In genomic region chr4:183098080-183098722, GRCh38 we compare ENCODE assay signal across 8 cellular contexts. TPM values are rescaled to one million over a fixed set of nuclear protein-coding genes. Genes with fewer than 3 reads are reported as not detected.
DNase-seq lines count a peak whose midpoint lies in the region; ATAC-seq, FAIRE-seq and TF ChIP-seq lines count a peak whose summit lies in the region.

No MANE protein-coding gene starts in this region.

- H3K23ac ChIP-seq in H1 (ENCODE audit: insufficient read length), result no peak overlapping the region

- H2BK120ac ChIP-seq in H1 (replicated peaks; ENCODE audit: low read depth, low read length), result peak overlapping the region; percentile 27

- no peaks in the 10 kb centered on the region for H3K9me3 Mint-ChIP-seq in activated CD4-positive, alpha-beta T cell treated with anti-CD3 and anti-CD28 coated beads, Interleukin-2, amount 10 ng/mL, durations not matched to agents 24 days and 14 days

- peaks cover 54% of the 10 kb centered on the region for H3K27me3 Mint-ChIP-seq in activated CD4-positive, alpha-beta T cell treated with anti-CD3 and anti-CD28 coated beads, Interleukin-2, amount 10 ng/mL, durations not matched to agents 24 days and 14 days

- no peak for TF ChIP-seq RAD21 in H1 (IDR thresholded peaks at IDR 0.05 in 1 of 2, conservative IDR thresholded peaks at IDR 0.05 in 1 of 2; ENCODE audit: low read depth in 2 of 2, low read length in 2 of 2)

- H3K36me3 ChIP-seq in H1 (ENCODE audit: control insufficient read depth in 2 of 4, insufficient read depth in 4 of 4, low read length in 3 of 4) (no peaks in the 10 kb centered on the region), testis (ENCODE audit: low read depth, missing control alignments) (no peaks in the 10 kb centered on the region)

- H3K4me2 ChIP-seq in H1 (ENCODE audit: insufficient read depth in 1 of 2, low read depth in 2 of 2, low read length in 2 of 2), result peak overlapping the region; percentile 97 to 99

- POLR2A ChIA-PET in H1 (lab: Charles Lee; ENCODE audit: partially characterized antibody), result interaction anchor here (0.6 to 5.5 kb wide), 49 partner anchors 8 to 1021 kb away, joined by 3 to 103 read pairs (median 5); no protein-coding TSS in a partner anchor

- H3K4me1 ChIP-seq in H1 (replicated peaks in 1 of 4; ENCODE audit: control insufficient read depth in 3 of 4, insufficient read depth in 4 of 4, low read length in 3 of 4) (peaks cover 0 to 17% (median 12%) of the 10 kb centered on the region in 4 experiments; a peak in 6 of 7 replicates), testis (peaks cover 6% of the 10 kb centered on the region)

- H3K27ac ChIP-seq in H1 (ENCODE audit: low read depth, low read length) (peak overlapping the region; percentile 90), testis (peak overlapping the region; percentile 98 to 99)

- H3K56ac ChIP-seq in H1 (replicated peaks; ENCODE audit: insufficient read length, low read depth, low read length), result peak overlapping the region; percentile 85

- no peak; a peak in 1 of 3 replicates for TF ChIP-seq POLR2A in H1 (IDR thresholded peaks at IDR 0.05; ENCODE audit: control extremely low read depth in 1 of 2, low read depth in 2 of 2, low read length in 2 of 2)
- no peak for TF ChIP-seq POLR2A in testis (IDR thresholded peaks at IDR 0.05)

- DNase-seq in activated CD4-positive, alpha-beta T cell treated with anti-CD3 and anti-CD28 coated beads, Interleukin-2, amount 10 ng/mL, durations not matched to agents 24 days and 14 days, result peak; percentile 70
- DNase-seq in H1 (ENCODE audit: low read depth in 1 of 2, low spot score in 2 of 2), result no peak
- peak; percentile 58 to 62 for DNase-seq in lung microvascular endothelial cell (ENCODE audit: low read depth in 2 of 2)
- peak; percentile 59 for DNase-seq in testis
- no peak for DNase-seq in NCI-H1436 treated with DMSO at 0.1 percent for 48 hours (lab: John Stamatoyannopoulos, UW)
- DNase-seq in NCI-H146 treated with DMSO at 0.1 percent for 48 hours (lab: John Stamatoyannopoulos, UW; ENCODE audit: unreplicated experiment), result no peak

- H3K23me2 ChIP-seq in H1 (ENCODE audit: low read depth, low read length), result peaks cover 16% of the 10 kb centered on the region

- H3K14ac ChIP-seq in H1 (ENCODE audit: insufficient read length), result no peak overlapping the region

- no peak for FAIRE-seq in H1 (lab: Jason Lieb, UNC)

- H3K9ac ChIP-seq in H1 (replicated peaks in 1 of 4; ENCODE audit: extremely low read depth in 1 of 4, low read depth in 3 of 4, low read length in 3 of 4), result peak overlapping the region; percentile 76 to 94 (median 78)

- peak overlapping the region; percentile 94 for H2BK5ac ChIP-seq in H1 (ENCODE audit: low read depth, low read length)

- peak overlapping the region; percentile 96 for H4K91ac ChIP-seq in H1 (replicated peaks; ENCODE audit: insufficient read length, low read length)

- H3K4ac ChIP-seq in H1 (replicated peaks; ENCODE audit: insufficient read length, low read depth, low read length), result no peak overlapping the region

- H4K8ac ChIP-seq in H1 (ENCODE audit: extremely low read depth, insufficient read depth, low read length), result peak overlapping the region; percentile 96

- intact Hi-C loops in activated CD4-positive, alpha-beta T cell treated with anti-CD3 and anti-CD28 coated beads, Interleukin-2, amount 10 ng/mL, durations not matched to agents 24 days and 14 days (cut with micrococcal nuclease), result no loop called here
- intact Hi-C loops in testis (cut with DNase I; ENCODE audit: low total_unique reads), result no loop called here

- peaks cover 5% of the 10 kb centered on the region for H3K36me3 Mint-ChIP-seq in activated CD4-positive, alpha-beta T cell treated with anti-CD3 and anti-CD28 coated beads, Interleukin-2, amount 10 ng/mL, durations not matched to agents 24 days and 14 days (ENCODE audit: low read depth)

- H2AK5ac ChIP-seq in H1 (ENCODE audit: low read depth, low read length), result no peak overlapping the region

- 1% methylated on average over 54 of the region's 75 CpGs; no CpG with 5 or more reads in 1 of the 2 experiments for WGBS in H1 (ENCODE audit: extremely low coverage in 1 of 2, insufficient coverage in 1 of 2, insufficient read length in 1 of 2, insufficient replicate concordance in 2 of 2, low coverage in 1 of 2, low lambda C conversion rate in 2 of 2, missing lambda C conversion rate in 1 of 2), 2 experiments
- 0 to 4% methylated on average over 5 to 64 of the region's 75 CpGs for WGBS in testis, 2 donors

- no peak for TF ChIP-seq CTCF in H1 (IDR thresholded peaks at IDR 0.05; ENCODE audit: control extremely low read depth in 1 of 3, insufficient read depth in 1 of 3, low read depth in 1 of 3, low read length in 3 of 3)
- TF ChIP-seq CTCF in testis (IDR thresholded peaks at IDR 0.05), result no peak

- CTCF ChIA-PET in H1 (lab: Charles Lee; ENCODE audit: partially characterized antibody), result interaction anchor here (0.6 to 3.9 kb wide), 23 partner anchors 14 to 173 kb away, joined by 3 to 24 read pairs (median 4); no protein-coding TSS in a partner anchor

- peak overlapping the region; percentile 81 for H3K18ac ChIP-seq in H1 (ENCODE audit: extremely low read depth, low read length)

- H4K5ac ChIP-seq in H1 (ENCODE audit: insufficient read length, low read depth, low read length), result peak overlapping the region; percentile 81

- H2BK12ac ChIP-seq in H1 (ENCODE audit: low read depth, low read length), result peak overlapping the region; percentile 97

- no peaks in the 10 kb centered on the region for H3K9me3 ChIP-seq in H1 (ENCODE audit: insufficient read depth in 2 of 2, low read depth in 1 of 2, low read length in 1 of 2)
- no peaks in the 10 kb centered on the region for H3K9me3 ChIP-seq in testis

- ATAC-seq in GM18909 (IDR thresholded peaks at IDR 0.05; ENCODE audit: poor library complexity, unreplicated experiment) (peak; percentile 35), HG03097 (IDR thresholded peaks at IDR 0.05; ENCODE audit: low FRiP score, unreplicated experiment) (peak; percentile 35)

- no peak overlapping the region for H2BK15ac ChIP-seq in H1 (ENCODE audit: low read length)

- H2AFZ ChIP-seq in H1 (ENCODE audit: low read length), result no peak overlapping the region

- H3K79me1 ChIP-seq in H1 (ENCODE audit: low read depth, low read length), result peaks cover 2% of the 10 kb centered on the region; the same call in 1 of the 2 replicates

- H2BK20ac ChIP-seq in H1 (ENCODE audit: low read length), result no peak overlapping the region

- H3K27me3 ChIP-seq in H1 (replicated peaks in 1 of 4; ENCODE audit: control insufficient read depth in 3 of 4, extremely low read depth in 1 of 4, insufficient read depth in 3 of 4, low read length in 3 of 4), result no peaks in the 10 kb centered on the region; a peak in 1 of 7 replicates
- no peaks in the 10 kb centered on the region for H3K27me3 ChIP-seq in testis

- no peak for TF ChIP-seq EP300 in H1 (IDR thresholded peaks at IDR 0.05; ENCODE audit: borderline replicate concordance in 1 of 2, low read depth in 2 of 2, low read length in 2 of 2)

- H3K79me2 ChIP-seq in H1 (ENCODE audit: control insufficient read depth in 1 of 2, insufficient read depth in 2 of 2, low read length in 2 of 2), result peaks cover 20 to 40% of the 10 kb centered on the region in 2 experiments

- peaks cover 3% of the 10 kb centered on the region for H3K4me1 Mint-ChIP-seq in activated CD4-positive, alpha-beta T cell treated with anti-CD3 and anti-CD28 coated beads, Interleukin-2, amount 10 ng/mL, durations not matched to agents 24 days and 14 days

- no peak overlapping the region for H3K27ac Mint-ChIP-seq in activated CD4-positive, alpha-beta T cell treated with anti-CD3 and anti-CD28 coated beads, Interleukin-2, amount 10 ng/mL, durations not matched to agents 24 days and 14 days

- peaks cover 7 to 12% of the 10 kb centered on the region in 2 experiments for H4K20me1 ChIP-seq in H1 (replicated peaks in 1 of 2; ENCODE audit: control insufficient read depth in 1 of 2, insufficient read depth in 2 of 2, low read length in 2 of 2)

- H3K4me3 Mint-ChIP-seq in activated CD4-positive, alpha-beta T cell treated with anti-CD3 and anti-CD28 coated beads, Interleukin-2, amount 10 ng/mL, durations not matched to agents 24 days and 14 days, result peak overlapping the region; percentile 63

- H3K4me3 ChIP-seq in H1 (ENCODE audit: extremely low read depth in 1 of 4, insufficient read depth in 2 of 4, low read depth in 3 of 4, low read length in 4 of 4) (peak overlapping the region; percentile 66 to 98 (median 78)), testis (peak overlapping the region; percentile 92 to 95)

TF ChIP-seq in H1, 55 proteins besides CTCF, POLR2A, EP300 and RAD21 (continues in another document):
- TF ChIP-seq KDM1A (IDR thresholded peaks at IDR 0.05; ENCODE audit: borderline replicate concordance, low read length) (no peak), BRCA1 (IDR thresholded peaks at IDR 0.05; ENCODE audit: low read depth, low read length) (no peak), YY1 (IDR thresholded peaks at IDR 0.05; ENCODE audit: low read depth, low read length) (no peak), MAFK (IDR thresholded peaks at IDR 0.05; ENCODE audit: low read depth, low read length) (no peak), KDM4A (IDR thresholded peaks at IDR 0.05; ENCODE audit: low read depth, low read length, severe bottlenecking) (peak; percentile 26), E2F6 (IDR thresholded peaks at IDR 0.05) (no peak)

RNA-seq across cellular contexts. Expression of gene WWC2, which starts 0.9 kb away (rescaled TPM):
- total RNA-seq in activated CD4-positive, alpha-beta T cell treated with anti-CD3 and anti-CD28 coated beads, Interleukin-2, amount 10 ng/mL, durations not matched to agents 24 days and 14 days, result 0.40 and 0.45 TPM in 2 replicates
- 135 and 138 TPM in 2 replicates for total RNA-seq in H1 (2021; fragmentation: NEBNext Ultra II Directional; extraction: Animal tissue kit (Norgen Biotek cat#: 25700))
- polyA plus RNA-seq in H1 (2011; rRNA removed), result 17.6 and 19.7 TPM in 2 replicates
- polyA plus RNA-seq in H1 (2011; cell fraction: cytosol; rRNA removed), result 34.7 TPM
- polyA plus RNA-seq in H1 (2011; cell fraction: nucleus; rRNA removed), result 91.3 TPM
- 42.6 to 53.5 TPM (median 51.2 TPM) in 4 replicates for polyA plus RNA-seq in H1 (2012, experiment 1 of 2)
- polyA plus RNA-seq in H1 (2012, experiment 2 of 2), result 2.1 TPM
- polyA plus RNA-seq in H1 (2013, experiment 1 of 2), result 61.9 TPM
- polyA plus RNA-seq in H1 (2013, experiment 2 of 2), result 56.0 TPM
- 69.2 and 84.2 TPM in 2 replicates for polyA minus RNA-seq in H1 (2011; rRNA and poly(A)+ RNA removed)
- polyA minus RNA-seq in H1 (2011; cell fraction: cytosol; rRNA and poly(A)+ RNA removed), result 47.3 TPM
- 203 TPM for polyA minus RNA-seq in H1 (2011; cell fraction: nucleus; rRNA and poly(A)+ RNA removed)
- total RNA-seq in lung microvascular endothelial cell, result 17.2 and 26.0 TPM in 2 replicates
- total RNA-seq in testis, result 10 to 100 TPM; 64.2 to 76.7 TPM
- 34.4 TPM for polyA plus RNA-seq in testis (ENCODE audit: insufficient read depth, low read depth, low replicate concordance)

Comparison
In these comparisons a context has a peak if more than half of its experiments do, and no peak if none do; other contexts are left out.
1. DNase-seq: peak in activated CD4-positive, alpha-beta T cell treated with anti-CD3 and anti-CD28 coated beads, Interleukin-2, amount 10 ng/mL, durations not matched to agents 24 days and 14 days (single experiment), lung microvascular endothelial cell (2 of 2) and testis (single experiment); none in H1 (0 of 2), NCI-H1436 treated with DMSO at 0.1 percent for 48 hours (single experiment) and NCI-H146 treated with DMSO at 0.1 percent for 48 hours (single experiment).
2. RNA of gene WWC2, which starts 0.9 kb away (total RNA-seq): 135 to 138 TPM in H1, 64.2 to 76.7 TPM in testis and 17.2 to 26.0 TPM in lung microvascular endothelial cell; 0.40 to 0.45 TPM in activated CD4-positive, alpha-beta T cell treated with anti-CD3 and anti-CD28 coated beads, Interleukin-2, amount 10 ng/mL, durations not matched to agents 24 days and 14 days; every median in the first group is over 10 times any median in the second.